ENCODE assay signal across 14 cellular contexts in the genomic region with DNA sequence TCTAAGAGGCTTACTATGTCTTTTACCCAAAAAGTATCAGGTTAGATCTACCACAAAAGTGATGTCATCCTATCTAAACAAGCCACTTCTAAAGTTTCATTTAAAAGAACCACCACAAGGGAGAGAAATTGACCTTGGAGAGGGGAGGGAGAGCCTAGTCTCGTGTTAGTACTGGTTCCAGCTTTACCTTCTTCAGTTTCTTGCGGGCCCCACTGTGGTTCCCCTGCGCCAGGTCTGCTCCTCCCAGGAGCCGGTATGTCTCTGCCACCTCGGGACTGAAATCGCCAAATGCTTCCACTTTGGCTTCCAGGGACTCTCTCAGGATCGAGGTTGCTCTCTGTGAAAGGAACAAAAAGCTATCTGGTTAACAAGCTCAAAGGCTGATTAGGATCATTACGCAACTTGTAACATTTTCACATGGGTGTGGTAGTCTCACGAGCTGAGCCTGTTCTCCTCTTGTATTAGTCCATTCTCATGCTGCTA. TPM values are rescaled to one million over a fixed set of nuclear protein-coding genes. Genes with fewer than 3 reads are reported as not detected.
DNase-seq lines count a peak whose midpoint lies in the region; ATAC-seq and TF ChIP-seq lines count a peak whose summit lies in the region.
"Had no signal": no experiment of that assay in that cellular context is flagged by ENCODE, and none has a peak within 500 bp of the region (broad histone marks: within the 10 kb centered on the region; RNA-seq: fewer than 3 reads in every experiment).

No MANE protein-coding gene starts in this region.

- H4K8ac ChIP-seq in H9 (replicated peaks; ENCODE audit: insufficient read length, low read depth, low read length) (no peak overlapping the region), trophoblast cell (ENCODE audit: low read depth, low read length) (no peak overlapping the region)

- H3K9me3 ChIP-seq in H9 (ENCODE audit: control insufficient read depth, low read depth, low read length), result no peaks in the 10 kb centered on the region
- peaks cover 2% of the 10 kb centered on the region for H3K9me3 ChIP-seq in trophoblast cell (ENCODE audit: insufficient read depth, low read depth, low read length)

- H3K79me1 ChIP-seq in H9 (ENCODE audit: insufficient read depth, low read depth, low read length, poor library complexity, severe bottlenecking), result no peaks in the 10 kb centered on the region
- H3K79me1 ChIP-seq in trophoblast cell (ENCODE audit: low read length), result no peaks in the 10 kb centered on the region

- no peaks in the 10 kb centered on the region; a peak in 1 of 5 replicates for H3K9me3 Mint-ChIP-seq in H9

- H3K9ac ChIP-seq in H9 (ENCODE audit: extremely low read depth, insufficient read length, low read length) (no peak overlapping the region), trophoblast cell (ENCODE audit: low read length) (no peak overlapping the region)

- H3K4me2 ChIP-seq in H9 (ENCODE audit: insufficient read depth, insufficient read length, low read length) (no peak overlapping the region), trophoblast cell (ENCODE audit: low read length) (no peak overlapping the region)

- H2BK120ac ChIP-seq in H9 (ENCODE audit: low read depth, low read length, poor library complexity, severe bottlenecking) (no peak overlapping the region), trophoblast cell (ENCODE audit: insufficient read depth, low read length, poor library complexity) (no peak overlapping the region)

- no peaks in the 10 kb centered on the region for H3K27me3 ChIP-seq in H9 (ENCODE audit: insufficient read depth, low read length)
- H3K27me3 ChIP-seq in trophoblast cell (ENCODE audit: insufficient read depth, low read length), result no peaks in the 10 kb centered on the region

- DNase-seq in H9 (no peak), M059J (ENCODE audit: low read depth) (peak; percentile 36), epithelial cell of prostate (ENCODE audit: low read depth, low spot score) (peak; percentile 27), trophoblast cell (peak; percentile 8 to 58), glomerular visceral epithelial cell (ENCODE audit: extremely low spot score) (no peak)
- DNase-seq: effector CD8-positive, alpha-beta T cell; H7; hypothalamus; Kasumi-1; mesenchymal stem cell; NCI-H345 had no signal

- H4K20me1 ChIP-seq in H9 (ENCODE audit: control insufficient read depth, insufficient read depth, insufficient read length), result no peaks in the 10 kb centered on the region

- H3K23ac ChIP-seq in H9 (ENCODE audit: insufficient read length, low read depth, low read length) (no peak overlapping the region), trophoblast cell (ENCODE audit: low read length) (no peak overlapping the region)

- H3K23me2 ChIP-seq in H9 (ENCODE audit: insufficient read length, low read depth, low read length, poor library complexity, severe bottlenecking), result no peaks in the 10 kb centered on the region

- H2AFZ ChIP-seq in H9 (ENCODE audit: low read length) (no peak overlapping the region), trophoblast cell (ENCODE audit: insufficient read depth, low read length, poor library complexity) (no peak overlapping the region)

- H3K14ac ChIP-seq in H9 (ENCODE audit: insufficient read depth, low read length) (no peak overlapping the region), trophoblast cell (ENCODE audit: low read length) (no peak overlapping the region)

- no peak overlapping the region for H2BK20ac ChIP-seq in H9 (ENCODE audit: low read depth, low read length, poor library complexity, severe bottlenecking)

- no CpG with 5 or more reads among the region's 9 CpGs for WGBS in H9 (ENCODE audit: extremely low coverage, insufficient read length, low lambda C conversion rate)
- WGBS in trophoblast cell (ENCODE audit: extremely low coverage, insufficient coverage, insufficient read length), result no CpG with 5 or more reads among the region's 9 CpGs

- no peaks in the 10 kb centered on the region for H3K27me3 Mint-ChIP-seq in H9 (ENCODE audit: low read depth)

- H4K91ac ChIP-seq in H9 (ENCODE audit: insufficient read length, low read depth, low read length), result no peak overlapping the region
- H4K91ac ChIP-seq in trophoblast cell (ENCODE audit: low read depth, low read length), result no peak overlapping the region

- H3K56ac ChIP-seq in H9 (ENCODE audit: insufficient read length, low read depth, low read length), result no peak overlapping the region

- H2BK15ac ChIP-seq in H9 (ENCODE audit: low read depth, low read length), result no peak overlapping the region

- H2BK12ac ChIP-seq in H9 (ENCODE audit: insufficient read length, low read depth, low read length) (no peak overlapping the region), trophoblast cell (ENCODE audit: low read length) (no peak overlapping the region)

- peak overlapping the region in 2 of 3 experiments; percentile 52 to 89; a peak in 3 of 7 replicates for H3K27ac Mint-ChIP-seq in H9

- no peak for TF ChIP-seq CTCF in H9 (conservative IDR thresholded peaks at IDR 0.05)

- no peak overlapping the region for H4K12ac ChIP-seq in trophoblast cell (ENCODE audit: low read depth, low read length)

- no peak overlapping the region for H3K4ac ChIP-seq in H9 (ENCODE audit: low read depth, low read length)
- no peak overlapping the region for H3K4ac ChIP-seq in trophoblast cell (ENCODE audit: low read depth, low read length)

- no peak for ATAC-seq in HG02938 (IDR thresholded peaks at IDR 0.05; ENCODE audit: unreplicated experiment)
- no peak for ATAC-seq in GM21723 (IDR thresholded peaks at IDR 0.05; ENCODE audit: unreplicated experiment)
- ATAC-seq: GM12878 had no signal

- H3K4me1 Mint-ChIP-seq in H9, result peaks cover 25 to 27% of the 10 kb centered on the region in 2 experiments

- H3K27ac ChIP-seq in H9 (ENCODE audit: insufficient read length, low read depth, low read length) (peak overlapping the region; percentile 59), epithelial cell of prostate (no peak overlapping the region), trophoblast cell (ENCODE audit: low read depth, low read length) (no peak overlapping the region)

- no peak overlapping the region for H4K5ac ChIP-seq in H9 (ENCODE audit: insufficient read length, low read depth, low read length)

- H3T11ph ChIP-seq in H9 (ENCODE audit: low read length), result no peak overlapping the region

- no peak overlapping the region for H3K4me3 ChIP-seq in trophoblast cell (ENCODE audit: low read depth, low read length)
- H3K4me3 ChIP-seq: GM12878 had no signal

- H3K36me3 ChIP-seq in trophoblast cell (ENCODE audit: control insufficient read depth in 1 of 2, insufficient read depth in 2 of 2, low read length in 2 of 2), result peaks cover 6 to 10% of the 10 kb centered on the region in 2 experiments

- H2AK5ac ChIP-seq in H9 (ENCODE audit: insufficient read length, low read length), result no peak overlapping the region
- no peak overlapping the region for H2AK5ac ChIP-seq in trophoblast cell (ENCODE audit: low read length)

- H3K18ac ChIP-seq in H9 (ENCODE audit: insufficient read length, low read depth, low read length), result no peak overlapping the region
- no peak overlapping the region for H3K18ac ChIP-seq in trophoblast cell (ENCODE audit: low read length)

- peaks cover 2% of the 10 kb centered on the region; the same call in 1 of the 2 replicates for H3K4me1 ChIP-seq in H9 (ENCODE audit: insufficient read depth, low read length)
- H3K4me1 ChIP-seq in trophoblast cell (ENCODE audit: control insufficient read depth in 1 of 2, insufficient read depth in 2 of 2, low read length in 2 of 2), result peaks cover 3 to 6% of the 10 kb centered on the region in 2 experiments

- peaks cover 8 to 26% (median 11%) of the 10 kb centered on the region in 3 experiments; a peak in 6 of 7 replicates for H3K36me3 Mint-ChIP-seq in H9 (ENCODE audit: insufficient read depth in 1 of 3, low read depth in 3 of 3)

- no peak overlapping the region for H3K4me3 Mint-ChIP-seq in H9

- no peaks in the 10 kb centered on the region for H3K79me2 ChIP-seq in H9 (ENCODE audit: insufficient read depth, low read length)
- H3K79me2 ChIP-seq in trophoblast cell (ENCODE audit: control insufficient read depth, insufficient read depth, low read length, poor library complexity), result no peaks in the 10 kb centered on the region

- H2BK5ac ChIP-seq in H9 (ENCODE audit: insufficient read length, low read length) (no peak overlapping the region), trophoblast cell (ENCODE audit: low read depth, low read length, poor library complexity) (no peak overlapping the region)

RNA-seq across cellular contexts. Expression of a gene that starts 51.1 kb away (rescaled TPM):
- 1.8 and 1.9 TPM in 2 replicates for total RNA-seq in H9 (2021)
- 1.9 and 4.1 TPM in 2 replicates for total RNA-seq in M059J (2014; rRNA removed; shearing (Covaris generic))
- 5.9 and 6.1 TPM in 2 replicates for polyA plus RNA-seq in trophoblast cell (2013)

Comparison
In these comparisons a context has a peak if more than half of its experiments do, and no peak if none do; other contexts are left out.
1. DNase-seq: peak in M059J (single experiment), epithelial cell of prostate (single experiment) and trophoblast cell (2 of 2); none in H9 (single experiment) and glomerular visceral epithelial cell (single experiment).